ENCODE assay signal across 1 cellular context in the genomic region with DNA sequence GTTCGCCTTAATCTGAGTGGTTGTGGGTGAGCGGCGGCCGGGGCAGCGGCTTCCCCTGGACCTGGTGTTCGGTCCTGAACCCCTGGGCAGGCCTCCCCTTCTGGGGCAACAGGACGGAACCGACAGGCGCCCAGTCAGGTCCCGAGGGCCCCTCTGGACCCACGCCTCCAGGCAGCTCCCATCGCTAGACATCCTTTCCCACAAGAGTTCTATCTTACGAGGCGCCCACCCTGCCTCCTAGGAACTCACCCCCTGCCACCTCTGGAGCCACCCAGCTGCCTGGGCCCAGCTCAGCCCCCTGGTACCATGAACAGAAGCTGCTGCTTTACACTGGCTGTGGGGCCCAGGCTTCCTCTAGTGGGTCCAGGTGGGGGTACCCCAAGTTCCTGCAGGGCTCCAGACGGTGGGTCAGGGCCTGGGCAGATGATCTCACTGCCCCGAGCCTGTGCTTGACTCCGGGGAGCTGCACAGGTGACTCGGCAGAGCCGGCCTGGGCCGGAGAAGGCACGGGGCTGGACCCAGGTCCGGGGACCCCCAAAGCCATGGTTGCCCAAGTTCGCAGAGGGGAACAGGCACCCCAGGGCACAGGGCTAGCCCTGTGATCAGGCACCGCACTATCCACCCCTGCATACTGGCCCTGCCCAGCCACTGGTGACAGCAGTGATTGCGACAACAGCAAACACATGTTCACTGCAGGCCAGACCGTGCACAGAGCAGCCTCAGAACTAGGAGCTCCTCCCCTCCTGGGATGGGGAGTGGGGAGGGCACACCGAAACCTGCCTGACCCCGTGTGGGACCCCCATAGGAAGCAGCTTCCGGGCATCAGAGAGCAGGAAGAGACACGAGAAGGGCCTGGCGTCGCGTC.
TF ChIP-seq lines count a peak whose summit lies in the region.

No MANE protein-coding gene starts in this region.

TF ChIP-seq in HepG2, 621 proteins besides CTCF, POLR2A, EP300 and RAD21 (continues in another document):
- no peak for TF ChIP-seq ZNF281 (CRISPR knock-in tag; IDR thresholded peaks at IDR 0.05; ENCODE audit: borderline replicate concordance)
- TF ChIP-seq, protein P1, sequence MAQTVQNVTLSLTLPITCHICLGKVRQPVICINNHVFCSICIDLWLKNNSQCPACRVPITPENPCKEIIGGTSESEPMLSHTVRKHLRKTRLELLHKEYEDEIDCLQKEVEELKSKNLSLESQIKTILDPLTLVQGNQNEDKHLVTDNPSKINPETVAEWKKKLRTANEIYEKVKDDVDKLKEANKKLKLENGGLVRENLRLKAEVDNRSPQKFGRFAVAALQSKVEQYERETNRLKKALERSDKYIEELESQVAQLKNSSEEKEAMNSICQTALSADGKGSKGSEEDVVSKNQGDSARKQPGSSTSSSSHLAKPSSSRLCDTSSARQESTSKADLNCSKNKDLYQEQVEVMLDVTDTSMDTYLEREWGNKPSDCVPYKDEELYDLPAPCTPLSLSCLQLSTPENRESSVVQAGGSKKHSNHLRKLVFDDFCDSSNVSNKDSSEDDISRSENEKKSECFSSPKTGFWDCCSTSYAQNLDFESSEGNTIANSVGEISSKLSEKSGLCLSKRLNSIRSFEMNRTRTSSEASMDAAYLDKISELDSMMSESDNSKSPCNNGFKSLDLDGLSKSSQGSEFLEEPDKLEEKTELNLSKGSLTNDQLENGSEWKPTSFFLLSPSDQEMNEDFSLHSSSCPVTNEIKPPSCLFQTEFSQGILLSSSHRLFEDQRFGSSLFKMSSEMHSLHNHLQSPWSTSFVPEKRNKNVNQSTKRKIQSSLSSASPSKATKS (CRISPR knock-in tag; IDR thresholded peaks at IDR 0.05), result no peak
- TF ChIP-seq ZNF678 (CRISPR knock-in tag; IDR thresholded peaks at IDR 0.05), result no peak
- TF ChIP-seq ZBTB7A (CRISPR knock-in tag; IDR thresholded peaks at IDR 0.05), result no peak
- peak; percentile 51; the same call in 1 of the 2 replicates for TF ChIP-seq CEBPB (IDR thresholded peaks at IDR 0.05; ENCODE audit: borderline replicate concordance, low read depth, low read length)
- TF ChIP-seq, protein P2, sequence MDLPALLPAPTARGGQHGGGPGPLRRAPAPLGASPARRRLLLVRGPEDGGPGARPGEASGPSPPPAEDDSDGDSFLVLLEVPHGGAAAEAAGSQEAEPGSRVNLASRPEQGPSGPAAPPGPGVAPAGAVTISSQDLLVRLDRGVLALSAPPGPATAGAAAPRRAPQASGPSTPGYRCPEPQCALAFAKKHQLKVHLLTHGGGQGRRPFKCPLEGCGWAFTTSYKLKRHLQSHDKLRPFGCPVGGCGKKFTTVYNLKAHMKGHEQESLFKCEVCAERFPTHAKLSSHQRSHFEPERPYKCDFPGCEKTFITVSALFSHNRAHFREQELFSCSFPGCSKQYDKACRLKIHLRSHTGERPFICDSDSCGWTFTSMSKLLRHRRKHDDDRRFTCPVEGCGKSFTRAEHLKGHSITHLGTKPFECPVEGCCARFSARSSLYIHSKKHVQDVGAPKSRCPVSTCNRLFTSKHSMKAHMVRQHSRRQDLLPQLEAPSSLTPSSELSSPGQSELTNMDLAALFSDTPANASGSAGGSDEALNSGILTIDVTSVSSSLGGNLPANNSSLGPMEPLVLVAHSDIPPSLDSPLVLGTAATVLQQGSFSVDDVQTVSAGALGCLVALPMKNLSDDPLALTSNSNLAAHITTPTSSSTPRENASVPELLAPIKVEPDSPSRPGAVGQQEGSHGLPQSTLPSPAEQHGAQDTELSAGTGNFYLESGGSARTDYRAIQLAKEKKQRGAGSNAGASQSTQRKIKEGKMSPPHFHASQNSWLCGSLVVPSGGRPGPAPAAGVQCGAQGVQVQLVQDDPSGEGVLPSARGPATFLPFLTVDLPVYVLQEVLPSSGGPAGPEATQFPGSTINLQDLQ (CRISPR knock-in tag; IDR thresholded peaks at IDR 0.05), result no peak
- TF ChIP-seq ZNF589 (CRISPR knock-in tag; conservative IDR thresholded peaks at IDR 0.05), result no peak
- TF ChIP-seq MBD4 (IDR thresholded peaks at IDR 0.05; ENCODE audit: borderline replicate concordance, low read length), result no peak
- TF ChIP-seq, protein P3, sequence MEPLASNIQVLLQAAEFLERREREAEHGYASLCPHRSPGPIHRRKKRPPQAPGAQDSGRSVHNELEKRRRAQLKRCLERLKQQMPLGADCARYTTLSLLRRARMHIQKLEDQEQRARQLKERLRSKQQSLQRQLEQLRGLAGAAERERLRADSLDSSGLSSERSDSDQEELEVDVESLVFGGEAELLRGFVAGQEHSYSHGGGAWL (CRISPR knock-in tag; IDR thresholded peaks at IDR 0.05), result no peak
- TF ChIP-seq UBTF (CRISPR knock-in tag; IDR thresholded peaks at IDR 0.05), result no peak
- TF ChIP-seq ZNF746 (CRISPR knock-in tag; IDR thresholded peaks at IDR 0.05), result no peak
- no peak for TF ChIP-seq ZNF644 (CRISPR knock-in tag; IDR thresholded peaks at IDR 0.05; ENCODE audit: low read depth)
- no peak for TF ChIP-seq TOE1 (CRISPR knock-in tag; IDR thresholded peaks at IDR 0.05)
- TF ChIP-seq RELA (CRISPR knock-in tag; IDR thresholded peaks at IDR 0.05), result no peak
- TF ChIP-seq ZNF331 (CRISPR knock-in tag; IDR thresholded peaks at IDR 0.05), result no peak
- peak; percentile 98 for TF ChIP-seq ZSCAN25 (CRISPR knock-in tag; IDR thresholded peaks at IDR 0.05)
- TF ChIP-seq ZNF552 (CRISPR knock-in tag; IDR thresholded peaks at IDR 0.05; ENCODE audit: borderline replicate concordance), result no peak
- TF ChIP-seq MTF2 (CRISPR knock-in tag; IDR thresholded peaks at IDR 0.05; ENCODE audit: borderline replicate concordance), result no peak
- no peak for TF ChIP-seq SUZ12 (IDR thresholded peaks at IDR 0.05; ENCODE audit: low read depth, low read length)
- no peak for TF ChIP-seq KMT2B (CRISPR knock-in tag; IDR thresholded peaks at IDR 0.05)
- TF ChIP-seq NFKB2 (CRISPR knock-in tag; IDR thresholded peaks at IDR 0.05; ENCODE audit: borderline replicate concordance), result no peak
- TF ChIP-seq ZBTB44 (CRISPR knock-in tag; IDR thresholded peaks at IDR 0.05), result no peak
- no peak for TF ChIP-seq ZNF839 (CRISPR knock-in tag; IDR thresholded peaks at IDR 0.05; ENCODE audit: borderline replicate concordance)
- no peak for TF ChIP-seq ZBTB25 (CRISPR knock-in tag; IDR thresholded peaks at IDR 0.05)
- TF ChIP-seq, protein P4, sequence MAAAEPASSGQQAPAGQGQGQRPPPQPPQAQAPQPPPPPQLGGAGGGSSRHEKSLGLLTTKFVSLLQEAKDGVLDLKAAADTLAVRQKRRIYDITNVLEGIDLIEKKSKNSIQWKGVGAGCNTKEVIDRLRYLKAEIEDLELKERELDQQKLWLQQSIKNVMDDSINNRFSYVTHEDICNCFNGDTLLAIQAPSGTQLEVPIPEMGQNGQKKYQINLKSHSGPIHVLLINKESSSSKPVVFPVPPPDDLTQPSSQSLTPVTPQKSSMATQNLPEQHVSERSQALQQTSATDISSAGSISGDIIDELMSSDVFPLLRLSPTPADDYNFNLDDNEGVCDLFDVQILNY (CRISPR knock-in tag; conservative IDR thresholded peaks at IDR 0.05), result no peak
- no peak for TF ChIP-seq HOXA7 (CRISPR knock-in tag; IDR thresholded peaks at IDR 0.05)
- TF ChIP-seq CBX5 (CRISPR knock-in tag; IDR thresholded peaks at IDR 0.05; ENCODE audit: borderline replicate concordance), result no peak
- TF ChIP-seq RFX5 (IDR thresholded peaks at IDR 0.05; ENCODE audit: low read depth, low read length), result peak; percentile 59; the same call in 1 of the 2 replicates
- TF ChIP-seq RBM39 (IDR thresholded peaks at IDR 0.05; ENCODE audit: low read depth, low read length, poor library complexity, severe bottlenecking), result no peak
- TF ChIP-seq ZNF512B (CRISPR knock-in tag; IDR thresholded peaks at IDR 0.05; ENCODE audit: borderline replicate concordance), result no peak
- TF ChIP-seq POLR2AphosphoS5 (IDR thresholded peaks at IDR 0.05; ENCODE audit: low read depth, low read length), result no peak
- no peak for TF ChIP-seq ZNF260 (CRISPR knock-in tag; IDR thresholded peaks at IDR 0.05; ENCODE audit: borderline replicate concordance, low read depth)
- no peak for TF ChIP-seq ZFP36L2 (CRISPR knock-in tag; IDR thresholded peaks at IDR 0.05)
- TF ChIP-seq ZNF841 (CRISPR knock-in tag; IDR thresholded peaks at IDR 0.05; ENCODE audit: borderline replicate concordance), result no peak
- peak; percentile 62 for TF ChIP-seq CEBPG (CRISPR knock-in tag; IDR thresholded peaks at IDR 0.05)
- TF ChIP-seq MAF1 (CRISPR knock-in tag; IDR thresholded peaks at IDR 0.05; ENCODE audit: borderline replicate concordance), result no peak
